ENCODE assay signal across 9 cellular contexts in the genomic region with DNA sequence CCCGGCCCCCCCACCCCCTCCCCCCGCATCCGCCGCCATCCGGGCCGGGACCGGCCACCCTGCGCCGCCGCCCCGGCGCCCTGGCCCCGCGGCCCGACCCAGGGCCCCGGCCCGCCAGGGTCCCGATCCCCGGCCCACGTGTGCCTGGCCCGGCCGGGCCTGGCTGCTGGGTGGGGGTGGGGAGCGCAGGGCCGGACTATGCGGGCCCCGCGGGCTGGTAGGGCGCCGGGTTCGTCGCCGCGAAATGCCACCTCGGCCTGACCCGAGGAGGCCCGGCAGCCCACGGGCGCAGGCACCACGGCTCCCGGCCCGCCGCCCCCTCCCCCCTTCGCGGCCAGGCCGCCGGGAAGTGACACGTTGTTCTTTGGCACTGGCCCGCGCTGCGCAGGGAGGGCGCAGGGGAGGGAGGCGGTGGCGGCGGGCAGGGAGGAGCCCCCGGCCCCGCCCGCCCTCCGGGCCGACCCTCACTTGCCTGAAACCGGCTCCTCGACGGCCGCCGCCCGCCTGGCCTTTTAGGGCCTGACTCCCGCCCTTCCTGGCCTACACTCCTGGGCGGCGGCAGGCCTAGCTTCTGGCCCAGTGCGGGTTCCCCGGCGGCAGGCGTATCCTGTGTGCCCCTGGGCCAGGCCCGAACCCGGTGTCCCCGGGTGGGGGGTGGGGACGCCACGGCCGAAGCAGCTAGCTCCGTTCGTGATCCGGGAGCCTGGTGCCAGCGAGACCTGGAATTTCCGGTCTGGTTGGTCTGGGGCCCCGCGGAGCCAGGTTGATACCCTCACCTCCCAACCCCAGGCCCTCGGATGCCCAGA. TPM values are rescaled to one million over a fixed set of nuclear protein-coding genes. Genes with fewer than 3 reads are reported as not detected.
DNase-seq lines count a peak whose midpoint lies in the region; ATAC-seq, FAIRE-seq and TF ChIP-seq lines count a peak whose summit lies in the region.
"Had no signal": no experiment of that assay in that cellular context is flagged by ENCODE, and none has a peak within 500 bp of the region (broad histone marks: within the 10 kb centered on the region; RNA-seq: fewer than 3 reads in every experiment).

No MANE protein-coding gene starts in this region.

- FAIRE-seq in GM12891 (lab: Jason Lieb, UNC): peak; percentile 5
- FAIRE-seq in H54 (lab: Jason Lieb, UNC): no peak

- TF ChIP-seq POLR2A in GM12891 (IDR thresholded peaks at IDR 0.05; ENCODE audit: low read depth, low read length): no peak
- no peak; the same call in 1 of the 2 replicates for TF ChIP-seq POLR2A in H54 (IDR thresholded peaks at IDR 0.05; ENCODE audit: low read depth, low read length)

- intact Hi-C loops in left colon (cut with DNase I, micrococcal nuclease): no loop called here

- DNase-seq in GM12891 (ENCODE audit: insufficient read length, low spot score) (peak; percentile 67), H54 (ENCODE audit: insufficient read length, low spot score) (peak; percentile 47), M059J (ENCODE audit: low read depth) (peak; percentile 72), cerebellum (ENCODE audit: low spot score) (peak; percentile 58), left colon (peak; percentile 85 to 86), HuH-7 (ENCODE audit: low spot score) (no peak)
- peak; percentile 41 for DNase-seq in activated CD4-positive, CD25-positive, alpha-beta regulatory T cell treated with anti-CD3 and anti-CD28 coated beads, Interleukin-2, amount 50 U/mL, for 16 hours (ENCODE audit: low read depth, low spot score)
- peak; percentile 68 for DNase-seq in stimulated activated CD4-positive, alpha-beta T cell treated with anti-CD3 and anti-CD28 coated beads, Interleukin-4, amount 100 ng/mL, for 1 hour

- ATAC-seq in left colon: peak; percentile 68

TF ChIP-seq in GM12891, 5 proteins besides CTCF, POLR2A, EP300 and RAD21:
- TF ChIP-seq TAF1 (IDR thresholded peaks at IDR 0.05; ENCODE audit: low read depth, low read length) (0 out of 2 replicates have a peak, but pooled peaks have one; percentile 11), POLR2AphosphoS5 (IDR thresholded peaks at IDR 0.05; ENCODE audit: low read depth, low read length) (no peak)

RNA-seq across cellular contexts. Expression of a gene that starts 0.5 kb away (rescaled TPM):
- 158 TPM for polyA plus RNA-seq in GM12891 (2012; ENCODE audit: low read depth, missing spikeins)
- total RNA-seq in M059J (2014; rRNA removed; shearing (Covaris generic)): 231 and 422 TPM in 2 replicates
- total RNA-seq in cerebellum (83.3 TPM), left colon (100 to 1,000 TPM; 245 to 322 TPM)

RNA-seq across cellular contexts. Expression of a gene that starts 15.9 kb away (rescaled TPM):
- polyA plus RNA-seq in GM12891 (2012; ENCODE audit: low read depth, missing spikeins): 152 TPM
- total RNA-seq in M059J (2014; rRNA removed; shearing (Covaris generic)): 902 and 1,026 TPM in 2 replicates
- total RNA-seq in cerebellum: 188 TPM
- 100 to 1,000 TPM; 174 to 187 TPM for total RNA-seq in left colon

RNA-seq across cellular contexts. Expression of a gene that starts 22.5 kb away (rescaled TPM):
- polyA plus RNA-seq in GM12891 (2012; ENCODE audit: low read depth, missing spikeins): 2.1 TPM
- total RNA-seq in M059J (2014; rRNA removed; shearing (Covaris generic)): 14.1 and 24.6 TPM in 2 replicates
- total RNA-seq in cerebellum (28.6 TPM), left colon (10 to 100 TPM; 16.2 to 20.9 TPM)

RNA-seq across cellular contexts. Expression of a gene that starts 39.1 kb away (rescaled TPM):
- not detected for polyA plus RNA-seq in GM12891 (2012; ENCODE audit: low read depth, missing spikeins)
- total RNA-seq in M059J (2014; rRNA removed; shearing (Covaris generic)): not detected in 2 replicates
- total RNA-seq in cerebellum (10.1 TPM), left colon (under 1 TPM; 0.20 to 0.24 TPM)
- total RNA-seq: subcutaneous adipose tissue had no signal

RNA-seq across cellular contexts. Expression of a gene that starts 46.5 kb away (rescaled TPM):
- polyA plus RNA-seq in GM12891 (2012; ENCODE audit: low read depth, missing spikeins): 0.73 TPM
- 2.5 and 4.9 TPM in 2 replicates for total RNA-seq in M059J (2014; rRNA removed; shearing (Covaris generic))
- total RNA-seq in cerebellum (16.0 TPM), left colon (10 to 100 TPM; 73.2 to 89.9 TPM)
